Comparison of ENCODE assay signal across 31 cellular contexts in the genomic region with DNA sequence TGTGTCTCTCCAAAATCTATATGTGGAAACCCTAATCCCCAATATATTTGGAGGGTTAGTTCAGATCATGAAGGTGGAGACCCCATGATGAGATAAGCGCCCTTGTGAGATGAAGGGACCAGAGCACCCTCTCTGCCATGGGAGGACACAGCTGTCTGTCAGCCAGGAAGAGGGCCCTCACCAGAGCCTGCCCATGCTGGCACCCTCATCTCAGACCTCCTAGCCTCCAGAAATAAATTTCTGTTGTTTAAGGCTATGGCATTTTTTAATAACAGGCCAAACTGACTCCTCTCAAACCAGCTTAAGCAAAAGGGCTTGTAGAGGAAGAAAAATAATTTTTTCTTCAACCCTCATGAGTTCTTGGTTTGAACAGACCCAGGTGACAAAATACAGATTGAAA.
"Had no signal": no experiment of that assay in that cellular context is flagged by ENCODE, and none has a peak within 500 bp of the region (broad histone marks: within the 10 kb centered on the region; RNA-seq: fewer than 3 reads in every experiment).

No MANE protein-coding gene starts in this region.

- H3K4me1 ChIP-seq: heart left ventricle, lower lobe of right lung, parathyroid adenoma, right atrium auricular region, stomach, testis, upper lobe of left lung had no signal

- H3K4me1 Mint-ChIP-seq: immature natural killer cell, memory B cell had no signal

- H3K4me2 ChIP-seq: hepatocyte, smooth muscle cell had no signal

- H3K27ac ChIP-seq: coronary artery, esophagus muscularis mucosa, foreskin keratinocyte, heart left ventricle, hepatocyte, lower lobe of right lung, neutrophil, parathyroid adenoma, right atrium auricular region, testis, tibial artery, upper lobe of left lung had no signal

- H3K4me3 ChIP-seq: coronary artery, esophagus muscularis mucosa, gastroesophageal sphincter, heart left ventricle, hepatocyte, lower lobe of right lung, right atrium auricular region, smooth muscle cell, stomach, testis, tibial artery, upper lobe of left lung had no signal

- H2AFZ ChIP-seq: hepatocyte, parathyroid adenoma had no signal

- H3K36me3 ChIP-seq: esophagus muscularis mucosa, gastroesophageal sphincter, heart left ventricle, lower lobe of right lung, neutrophil, right atrium auricular region, stomach, tibial artery, upper lobe of left lung had no signal

- H3K4me3 Mint-ChIP-seq: immature natural killer cell; memory B cell; natural killer cell treated with Interleukin-12 subunit alpha and Interleukin-12 subunit beta and Interleukin-15 and Interleukin-18, amount 100 ng/mL, for 72 hours; neural crest cell had no signal

- H3K36me3 Mint-ChIP-seq: immature natural killer cell; memory B cell; natural killer cell treated with Interleukin-12 subunit alpha and Interleukin-12 subunit beta and Interleukin-15 and Interleukin-18, amount 100 ng/mL, for 72 hours had no signal

- H3K9ac ChIP-seq: parathyroid adenoma had no signal

- ATAC-seq: foreskin keratinocyte; gastroesophageal sphincter; left ventricle myocardium superior; lower lobe of right lung; natural killer cell treated with Interleukin-12 subunit alpha and Interleukin-12 subunit beta and Interleukin-15 and Interleukin-18, amount 100 ng/mL, for 72 hours; sciatic nerve had no signal

- H3K27ac Mint-ChIP-seq: immature natural killer cell; memory B cell; natural killer cell treated with Interleukin-12 subunit alpha and Interleukin-12 subunit beta and Interleukin-15 and Interleukin-18, amount 100 ng/mL, for 72 hours; progenitor cell of endocrine pancreas had no signal

- DNase-seq: dermis blood vessel endothelial cell; effector memory CD4-positive, alpha-beta T cell; foreskin keratinocyte; heart left ventricle; immature natural killer cell; islet precursor cell; left ventricle myocardium superior; lower lobe of right lung; stimulated activated CD4-positive, alpha-beta T cell treated with anti-CD3 and anti-CD28 coated beads, Interleukin-12 subunit alpha, Interleukin-12 subunit beta, amount 100 ng/mL, for 4 hours; stimulated activated CD4-positive, alpha-beta T cell treated with anti-CD3 and anti-CD28 coated beads, Interleukin-1b, Interleukin-23, amount 100 ng/mL, for 48 hours; stimulated activated CD4-positive, alpha-beta T cell treated with anti-CD3 and anti-CD28 coated beads, Interleukin-4, amount 100 ng/mL, for 1 hour; stimulated activated CD8-positive, alpha-beta memory T cell treated with anti-CD3 and anti-CD28 coated beads, Interleukin-4, amount 100 ng/mL, for 48 hours; stimulated activated naive CD4-positive, alpha-beta T cell treated with Interleukin-2 at 50 U/mL for 16 hours; stomach; substantia nigra; testis; tibial artery; upper lobe of left lung had no signal

- H3K9me3 ChIP-seq: esophagus muscularis mucosa, gastroesophageal sphincter, heart left ventricle, lower lobe of right lung, neutrophil, right atrium auricular region, stomach, testis, tibial artery, upper lobe of left lung had no signal

- H3K9me3 Mint-ChIP-seq: immature natural killer cell; memory B cell; natural killer cell treated with Interleukin-12 subunit alpha and Interleukin-12 subunit beta and Interleukin-15 and Interleukin-18, amount 100 ng/mL, for 72 hours; neural crest cell had no signal

- H3K79me2 ChIP-seq: hepatocyte, parathyroid adenoma had no signal

- H3K27me3 ChIP-seq: esophagus muscularis mucosa, foreskin keratinocyte, gastroesophageal sphincter, hepatocyte, right atrium auricular region, stomach, testis, tibial artery, upper lobe of left lung had no signal
